In genomic region chr17:41968676-41969075, GRCh38 we compare ENCODE assay signal across 12 cellular contexts. TPM values are rescaled to one million over a fixed set of nuclear protein-coding genes. Genes with fewer than 3 reads are reported as not detected.
DNase-seq lines count a peak whose midpoint lies in the region; ATAC-seq and TF ChIP-seq lines count a peak whose summit lies in the region.
"Had no signal": no experiment of that assay in that cellular context is flagged by ENCODE, and none has a peak within 500 bp of the region (broad histone marks: within the 10 kb centered on the region; RNA-seq: fewer than 3 reads in every experiment).

No MANE protein-coding gene starts in this region.

- WGBS in tibial nerve, 2 donors, result 68 to 76% methylated on average over 10 of the region's 10 CpGs

- no peaks in the 10 kb centered on the region for H3K9me3 ChIP-seq in tibial nerve
- H3K9me3 ChIP-seq: upper lobe of right lung had no signal

- H3K9me3 Mint-ChIP-seq in activated naive CD8-positive, alpha-beta T cell (ENCODE audit: low read depth), result no peaks in the 10 kb centered on the region
- H3K9me3 Mint-ChIP-seq in activated naive CD8-positive, alpha-beta T cell treated with anti-CD3 and anti-CD28 coated beads, Interleukin-2, amount 50 U/mL, for 24 hours, result no peaks in the 10 kb centered on the region
- no peaks in the 10 kb centered on the region for H3K9me3 Mint-ChIP-seq in activated T-helper 1 cell treated with anti-CD3 and anti-CD28 coated beads, Interleukin-12 subunit alpha, Interleukin-12 subunit beta, Interleukin-2, Interleukin-4 antibody, amounts not matched to agents 30 ng/mL and 10 ng/mL and 1 ng/mL, durations not matched to agents 14 hours and 24 hours and 36 hours
- peaks cover 0 to 2% (median 0%) of the 10 kb centered on the region in 6 donors for H3K9me3 Mint-ChIP-seq in immature natural killer cell

- H3K4me1 Mint-ChIP-seq in activated naive CD8-positive, alpha-beta T cell (ENCODE audit: low read depth), result peaks cover 45% of the 10 kb centered on the region
- peaks cover 34% of the 10 kb centered on the region for H3K4me1 Mint-ChIP-seq in activated naive CD8-positive, alpha-beta T cell treated with anti-CD3 and anti-CD28 coated beads, Interleukin-2, amount 50 U/mL, for 24 hours
- peaks cover 36% of the 10 kb centered on the region for H3K4me1 Mint-ChIP-seq in activated T-helper 1 cell treated with anti-CD3 and anti-CD28 coated beads, Interleukin-12 subunit alpha, Interleukin-12 subunit beta, Interleukin-2, Interleukin-4 antibody, amounts not matched to agents 30 ng/mL and 10 ng/mL and 1 ng/mL, durations not matched to agents 14 hours and 24 hours and 36 hours (ENCODE audit: low read depth)
- H3K4me1 Mint-ChIP-seq in immature natural killer cell, result peaks cover 48 to 59% of the 10 kb centered on the region in 2 donors

- no peaks in the 10 kb centered on the region for H3K27me3 ChIP-seq in tibial nerve
- H3K27me3 ChIP-seq: upper lobe of right lung had no signal

- intact Hi-C loops in activated T-helper 1 cell treated with anti-CD3 and anti-CD28 coated beads, Interleukin-12 subunit alpha, Interleukin-12 subunit beta, Interleukin-2, Interleukin-4 antibody, amounts not matched to agents 30 ng/mL and 10 ng/mL and 1 ng/mL, durations not matched to agents 14 hours and 24 hours and 36 hours (cut with micrococcal nuclease), result loop anchor here (5.0 kb wide), 1 partner anchor 854 kb away; the partner anchor contains the start of gene BECN1

- H3K27ac ChIP-seq in tibial nerve, result peak overlapping the region; percentile 87 to 97 (median 92)

- H3K27me3 Mint-ChIP-seq in activated naive CD8-positive, alpha-beta T cell, result no peaks in the 10 kb centered on the region
- no peaks in the 10 kb centered on the region for H3K27me3 Mint-ChIP-seq in activated naive CD8-positive, alpha-beta T cell treated with anti-CD3 and anti-CD28 coated beads, Interleukin-2, amount 50 U/mL, for 24 hours
- H3K27me3 Mint-ChIP-seq in activated T-helper 1 cell treated with anti-CD3 and anti-CD28 coated beads, Interleukin-12 subunit alpha, Interleukin-12 subunit beta, Interleukin-2, Interleukin-4 antibody, amounts not matched to agents 30 ng/mL and 10 ng/mL and 1 ng/mL, durations not matched to agents 14 hours and 24 hours and 36 hours (ENCODE audit: insufficient read depth), result no peaks in the 10 kb centered on the region
- peaks cover 2 to 26% (median 16%) of the 10 kb centered on the region in 3 donors for H3K27me3 Mint-ChIP-seq in immature natural killer cell (ENCODE audit: low read depth in 3 of 3)

- peaks cover 2% of the 10 kb centered on the region for H3K36me3 Mint-ChIP-seq in activated naive CD8-positive, alpha-beta T cell
- H3K36me3 Mint-ChIP-seq in activated naive CD8-positive, alpha-beta T cell treated with anti-CD3 and anti-CD28 coated beads, Interleukin-2, amount 50 U/mL, for 24 hours (ENCODE audit: low read depth), result peaks cover 27% of the 10 kb centered on the region
- peaks cover 22% of the 10 kb centered on the region for H3K36me3 Mint-ChIP-seq in activated T-helper 1 cell treated with anti-CD3 and anti-CD28 coated beads, Interleukin-12 subunit alpha, Interleukin-12 subunit beta, Interleukin-2, Interleukin-4 antibody, amounts not matched to agents 30 ng/mL and 10 ng/mL and 1 ng/mL, durations not matched to agents 14 hours and 24 hours and 36 hours (ENCODE audit: low read depth)
- peaks cover 0 to 6% (median 5%) of the 10 kb centered on the region in 3 donors for H3K36me3 Mint-ChIP-seq in immature natural killer cell

- H3K36me3 ChIP-seq in tibial nerve, result peaks cover 0 to 56% (median 4%) of the 10 kb centered on the region in 3 donors

- TF ChIP-seq POLR2A in tibial nerve (IDR thresholded peaks at IDR 0.05), result no peak

- no peak for TF ChIP-seq CTCF in tibial nerve (IDR thresholded peaks at IDR 0.05)

- no peak for TF ChIP-seq EP300 in tibial nerve (IDR thresholded peaks at IDR 0.05)

- peak overlapping the region; percentile 76 to 99 (median 90) for H3K4me3 ChIP-seq in tibial nerve
- H3K4me3 ChIP-seq: upper lobe of right lung had no signal

- peak overlapping the region; percentile 84 for H3K27ac Mint-ChIP-seq in activated naive CD8-positive, alpha-beta T cell
- H3K27ac Mint-ChIP-seq in activated naive CD8-positive, alpha-beta T cell treated with anti-CD3 and anti-CD28 coated beads, Interleukin-2, amount 50 U/mL, for 24 hours, result no peak overlapping the region
- no peak overlapping the region for H3K27ac Mint-ChIP-seq in activated T-helper 1 cell treated with anti-CD3 and anti-CD28 coated beads, Interleukin-12 subunit alpha, Interleukin-12 subunit beta, Interleukin-2, Interleukin-4 antibody, amounts not matched to agents 30 ng/mL and 10 ng/mL and 1 ng/mL, durations not matched to agents 14 hours and 24 hours and 36 hours
- H3K27ac Mint-ChIP-seq in immature natural killer cell, result peak overlapping the region in 1 of 6 donors; percentile 84

- no peak overlapping the region for H3K4me3 Mint-ChIP-seq in activated naive CD8-positive, alpha-beta T cell
- no peak overlapping the region for H3K4me3 Mint-ChIP-seq in activated naive CD8-positive, alpha-beta T cell treated with anti-CD3 and anti-CD28 coated beads, Interleukin-2, amount 50 U/mL, for 24 hours
- peak overlapping the region; percentile 87 for H3K4me3 Mint-ChIP-seq in activated T-helper 1 cell treated with anti-CD3 and anti-CD28 coated beads, Interleukin-12 subunit alpha, Interleukin-12 subunit beta, Interleukin-2, Interleukin-4 antibody, amounts not matched to agents 30 ng/mL and 10 ng/mL and 1 ng/mL, durations not matched to agents 14 hours and 24 hours and 36 hours
- peak overlapping the region; percentile 35 to 87 (median 69) for H3K4me3 Mint-ChIP-seq in immature natural killer cell

- no peak for ATAC-seq in activated naive CD8-positive, alpha-beta T cell treated with anti-CD3 and anti-CD28 coated beads, Interleukin-2, amount 50 U/mL, for 24 hours
- no peak for ATAC-seq in HG03442 (IDR thresholded peaks at IDR 0.05; ENCODE audit: unreplicated experiment)
- ATAC-seq: upper lobe of right lung had no signal

- peaks cover 0 to 78% (median 45%) of the 10 kb centered on the region in 4 donors for H3K4me1 ChIP-seq in tibial nerve

- DNase-seq in activated naive CD8-positive, alpha-beta T cell treated with anti-CD3 and anti-CD28 coated beads, Interleukin-2, amount 50 U/mL, for 24 hours, result no peak
- no peak for DNase-seq in activated T-helper 1 cell treated with anti-CD3 and anti-CD28 coated beads, Interleukin-12 subunit alpha, Interleukin-12 subunit beta, Interleukin-2, Interleukin-4 antibody, amounts not matched to agents 30 ng/mL and 10 ng/mL and 1 ng/mL, durations not matched to agents 14 hours and 24 hours and 36 hours (ENCODE audit: low spot score)
- DNase-seq in immature natural killer cell (no peak), tibial nerve (ENCODE audit: low spot score in 2 of 2) (no peak), NCI-H1092 (lab: John Stamatoyannopoulos, UW) (no peak), SIG-M5 treated with dmso at 0.1 percent for 504 hours (lab: John Stamatoyannopoulos, UW; ENCODE audit: unreplicated experiment) (no peak)
- DNase-seq: activated CD4-positive, alpha-beta T cell treated with anti-CD3 and anti-CD28 coated beads, Interleukin-2, amount 50 U/mL, for 4 hours; NCI-H1930; RPMI8226; upper lobe of right lung had no signal

RNA-seq across cellular contexts. Expression of gene CNP, which starts 2.1 kb away (rescaled TPM):
- 89.1 and 89.8 TPM in 2 replicates for total RNA-seq in activated T-helper 1 cell treated with anti-CD3 and anti-CD28 coated beads, Interleukin-12 subunit alpha, Interleukin-12 subunit beta, Interleukin-2, Interleukin-4 antibody, amounts not matched to agents 30 ng/mL and 10 ng/mL and 1 ng/mL, durations not matched to agents 14 hours and 24 hours and 36 hours
- polyA plus RNA-seq in immature natural killer cell, result 10 to 100 TPM; 22.8 to 56.3 (median 44.1) TPM
- total RNA-seq in tibial nerve, result 100 to 1,000 TPM; 174 to 345 (median 256) TPM

RNA-seq across cellular contexts. Expression of gene ODAD4, which starts 38.3 kb away (rescaled TPM):
- total RNA-seq in activated T-helper 1 cell treated with anti-CD3 and anti-CD28 coated beads, Interleukin-12 subunit alpha, Interleukin-12 subunit beta, Interleukin-2, Interleukin-4 antibody, amounts not matched to agents 30 ng/mL and 10 ng/mL and 1 ng/mL, durations not matched to agents 14 hours and 24 hours and 36 hours, result 0.39 and 0.73 TPM in 2 replicates
- under 1 TPM in 2 of 3 donors, not detected in 1; 0.15 to 0.38 TPM for polyA plus RNA-seq in immature natural killer cell
- total RNA-seq in tibial nerve, result 1 to 10 TPM; 3.7 to 5.4 (median 5.2) TPM

RNA-seq across cellular contexts. Expression of gene DNAJC7, which starts 48.6 kb away (rescaled TPM):
- total RNA-seq in activated T-helper 1 cell treated with anti-CD3 and anti-CD28 coated beads, Interleukin-12 subunit alpha, Interleukin-12 subunit beta, Interleukin-2, Interleukin-4 antibody, amounts not matched to agents 30 ng/mL and 10 ng/mL and 1 ng/mL, durations not matched to agents 14 hours and 24 hours and 36 hours, result 124 and 129 TPM in 2 replicates
- 10 to 100 TPM; 54.1 to 94.0 (median 55.8) TPM for polyA plus RNA-seq in immature natural killer cell
- 10 to 100 TPM; 56.6 to 90.2 (median 71.8) TPM for total RNA-seq in tibial nerve

RNA-seq across cellular contexts. Expression of gene ACLY, which starts 49.9 kb away (rescaled TPM):
- 200 and 211 TPM in 2 replicates for total RNA-seq in activated T-helper 1 cell treated with anti-CD3 and anti-CD28 coated beads, Interleukin-12 subunit alpha, Interleukin-12 subunit beta, Interleukin-2, Interleukin-4 antibody, amounts not matched to agents 30 ng/mL and 10 ng/mL and 1 ng/mL, durations not matched to agents 14 hours and 24 hours and 36 hours
- 10 to 100 TPM; 46.9 to 99.2 (median 49.3) TPM for polyA plus RNA-seq in immature natural killer cell
- 100 to 1,000 TPM in 1 of 4 donors, 10 to 100 TPM in 3; 62.8 to 102 (median 72.6) TPM for total RNA-seq in tibial nerve

RNA-seq across cellular contexts. Expression of gene NKIRAS2, which starts 51.2 kb away (rescaled TPM):
- 32.6 and 36.3 TPM in 2 replicates for total RNA-seq in activated T-helper 1 cell treated with anti-CD3 and anti-CD28 coated beads, Interleukin-12 subunit alpha, Interleukin-12 subunit beta, Interleukin-2, Interleukin-4 antibody, amounts not matched to agents 30 ng/mL and 10 ng/mL and 1 ng/mL, durations not matched to agents 14 hours and 24 hours and 36 hours
- polyA plus RNA-seq in immature natural killer cell, result 10 to 100 TPM; 21.5 to 33.6 (median 32.6) TPM
- total RNA-seq in tibial nerve, result 10 to 100 TPM; 17.7 to 39.9 (median 23.8) TPM

Comparison
In these comparisons a context has a peak if more than half of its experiments do, and no peak if none do; other contexts are left out.
1. H3K4me3 Mint-ChIP-seq: peak in activated T-helper 1 cell treated with anti-CD3 and anti-CD28 coated beads, Interleukin-12 subunit alpha, Interleukin-12 subunit beta, Interleukin-2, Interleukin-4 antibody, amounts not matched to agents 30 ng/mL and 10 ng/mL and 1 ng/mL, durations not matched to agents 14 hours and 24 hours and 36 hours (single experiment) and immature natural killer cell (5 of 5); none in activated naive CD8-positive, alpha-beta T cell (single experiment) and activated naive CD8-positive, alpha-beta T cell treated with anti-CD3 and anti-CD28 coated beads, Interleukin-2, amount 50 U/mL, for 24 hours (single experiment).